14 cellular contexts compared by ENCODE assay signal in genomic region chr17:38425744-38426143, GRCh38. TPM values are rescaled to one million over a fixed set of nuclear protein-coding genes. Genes with fewer than 3 reads are reported as not detected.
DNase-seq lines count a peak whose midpoint lies in the region; ATAC-seq and TF ChIP-seq lines count a peak whose summit lies in the region.
"Had no signal": no experiment of that assay in that cellular context is flagged by ENCODE, and none has a peak within 500 bp of the region (broad histone marks: within the 10 kb centered on the region; RNA-seq: fewer than 3 reads in every experiment).

No MANE protein-coding gene starts in this region.

- H3K4me3 Mint-ChIP-seq in activated T-helper 17 cell treated with anti-CD3 and anti-CD28 coated beads, Interleukin-2, amount 50 U/mL, for 72 hours: no peak overlapping the region
- H3K4me3 Mint-ChIP-seq: WTC11 had no signal

- H3K27me3 ChIP-seq in H7 (ENCODE audit: control insufficient read depth, insufficient read depth, low read length): no peaks in the 10 kb centered on the region; the same call in 1 of the 2 replicates
- H3K27me3 ChIP-seq in layer of hippocampus (ENCODE audit: control insufficient read depth, insufficient read depth, low read length): peaks cover 2% of the 10 kb centered on the region
- peaks cover 0 to 85% (median 0%) of the 10 kb centered on the region in 7 donors for H3K27me3 ChIP-seq in spleen (replicated peaks in 1 of 7)
- H3K27me3 ChIP-seq: SJSA1 had no signal

- 11 to 29% (median 23%) methylated on average over 8 to 9 of the region's 9 CpGs for WGBS in spleen, 5 donors

- no peak for TF ChIP-seq CTCF in astrocyte of the spinal cord (IDR thresholded peaks at IDR 0.05; ENCODE audit: low read depth, low read length)
- no peak for TF ChIP-seq CTCF in spleen (IDR thresholded peaks at IDR 0.05 in 8 of 11, conservative IDR thresholded peaks at IDR 0.05 in 3 of 11)

- no peaks in the 10 kb centered on the region for H3K36me3 ChIP-seq in H7 (replicated peaks; ENCODE audit: control insufficient read depth, insufficient read depth, low read length)
- H3K36me3 ChIP-seq in spleen: no peaks in the 10 kb centered on the region

- H3K4me3 ChIP-seq in H7 (ENCODE audit: insufficient read depth, low read depth, low read length) (no peak overlapping the region), astrocyte of the spinal cord (ENCODE audit: low read depth, low read length) (no peak overlapping the region), spleen (no peak overlapping the region)
- H3K4me3 ChIP-seq: SJSA1 had no signal

- intact Hi-C loops in spleen (cut with DNase I; ENCODE audit: low total_unique reads): loop anchor here (10.0 kb wide), 1 partner anchor 59 kb away; no protein-coding TSS in a partner anchor

- peak; percentile 64 for DNase-seq in H7
- peak; percentile 32 for DNase-seq in astrocyte of the spinal cord (ENCODE audit: low read depth, low spot score)
- no peak for DNase-seq in spleen
- no peak for DNase-seq in NAMALWA (ENCODE audit: low spot score)
- no peak for DNase-seq in NOMO-1 (lab: John Stamatoyannopoulos, UW; ENCODE audit: unreplicated experiment in 2 of 2)
- DNase-seq: activated T-cell treated with anti-CD3 and anti-CD28 coated beads, Interleukin-2, amount 50 U/mL, for 1 hour; NCI-H1417; NCI-H526 treated with DMSO at 0.1 percent for 48 hours had no signal

- H3K27ac ChIP-seq in layer of hippocampus (ENCODE audit: low read depth, low read length): peak overlapping the region; percentile 53
- H3K27ac ChIP-seq in spleen: peak overlapping the region in 7 of 8 donors; percentile 77 to 90 (median 86)
- H3K27ac ChIP-seq: SJSA1 had no signal

- TF ChIP-seq POLR2A in spleen (IDR thresholded peaks at IDR 0.05): no peak

- in situ Hi-C loops in astrocyte of the spinal cord (cut with HindIII; ENCODE audit: low sequenced_read_pairs): no loop called here

- H3K27me3 Mint-ChIP-seq in activated T-helper 17 cell treated with anti-CD3 and anti-CD28 coated beads, Interleukin-2, amount 50 U/mL, for 72 hours: peaks cover 35% of the 10 kb centered on the region

- peaks cover 16 to 86% (median 63%) of the 10 kb centered on the region in 6 donors for H3K4me1 ChIP-seq in spleen

- H3K4me1 Mint-ChIP-seq in activated T-helper 17 cell treated with anti-CD3 and anti-CD28 coated beads, Interleukin-2, amount 50 U/mL, for 72 hours: peaks cover 6% of the 10 kb centered on the region

- no peaks in the 10 kb centered on the region for H3K9me3 ChIP-seq in spleen
- H3K9me3 ChIP-seq: SJSA1 had no signal

- H3K36me3 Mint-ChIP-seq in activated T-helper 17 cell treated with anti-CD3 and anti-CD28 coated beads, Interleukin-2, amount 50 U/mL, for 72 hours (ENCODE audit: low read depth): no peaks in the 10 kb centered on the region
- H3K36me3 Mint-ChIP-seq: WTC11 had no signal

- H3K27ac Mint-ChIP-seq in activated T-helper 17 cell treated with anti-CD3 and anti-CD28 coated beads, Interleukin-2, amount 50 U/mL, for 72 hours: no peak overlapping the region
- H3K27ac Mint-ChIP-seq: WTC11 had no signal

- no peaks in the 10 kb centered on the region for H3K9me3 Mint-ChIP-seq in activated T-helper 17 cell treated with anti-CD3 and anti-CD28 coated beads, Interleukin-2, amount 50 U/mL, for 72 hours
- H3K9me3 Mint-ChIP-seq: WTC11 had no signal

- no peak for ATAC-seq in activated T-helper 17 cell treated with anti-CD3 and anti-CD28 coated beads, Interleukin-2, amount 50 U/mL, for 72 hours (replicated peaks)
- ATAC-seq in HG02973 (IDR thresholded peaks at IDR 0.05; ENCODE audit: unreplicated experiment): no peak
- ATAC-seq: left lobe of liver, WTC11 had no signal

RNA-seq across cellular contexts. Expression of gene ARHGAP23, which starts 2.5 kb away (rescaled TPM):
- 15.4 and 17.2 TPM in 2 replicates for total RNA-seq in H7 (2014; rRNA removed; shearing (Covaris generic))
- total RNA-seq in spleen: 100 to 1,000 TPM in 4 of 7 donors, 10 to 100 TPM in 3; 60.5 to 250 (median 109) TPM
- polyA plus RNA-seq in spleen: 10 to 100 TPM in 1 of 3 donors, 1 to 10 TPM in 2; 7.5 to 35.4 (median 9.0) TPM
- total RNA-seq in activated T-helper 17 cell treated with anti-CD3 and anti-CD28 coated beads, Interleukin-2, amount 50 U/mL, for 72 hours: 1 to 10 TPM in 1 of 2 donors, under 1 TPM in 1; 0.69 to 2.2 TPM

Comparison
In these comparisons a context has a peak if more than half of its experiments do, and no peak if none do; other contexts are left out.
1. DNase-seq: peak in H7 (single experiment) and astrocyte of the spinal cord (single experiment); none in spleen (single experiment), NAMALWA (single experiment) and NOMO-1 (0 of 2).